Comparison of ENCODE assay signal across 8 cellular contexts in the genomic region with DNA sequence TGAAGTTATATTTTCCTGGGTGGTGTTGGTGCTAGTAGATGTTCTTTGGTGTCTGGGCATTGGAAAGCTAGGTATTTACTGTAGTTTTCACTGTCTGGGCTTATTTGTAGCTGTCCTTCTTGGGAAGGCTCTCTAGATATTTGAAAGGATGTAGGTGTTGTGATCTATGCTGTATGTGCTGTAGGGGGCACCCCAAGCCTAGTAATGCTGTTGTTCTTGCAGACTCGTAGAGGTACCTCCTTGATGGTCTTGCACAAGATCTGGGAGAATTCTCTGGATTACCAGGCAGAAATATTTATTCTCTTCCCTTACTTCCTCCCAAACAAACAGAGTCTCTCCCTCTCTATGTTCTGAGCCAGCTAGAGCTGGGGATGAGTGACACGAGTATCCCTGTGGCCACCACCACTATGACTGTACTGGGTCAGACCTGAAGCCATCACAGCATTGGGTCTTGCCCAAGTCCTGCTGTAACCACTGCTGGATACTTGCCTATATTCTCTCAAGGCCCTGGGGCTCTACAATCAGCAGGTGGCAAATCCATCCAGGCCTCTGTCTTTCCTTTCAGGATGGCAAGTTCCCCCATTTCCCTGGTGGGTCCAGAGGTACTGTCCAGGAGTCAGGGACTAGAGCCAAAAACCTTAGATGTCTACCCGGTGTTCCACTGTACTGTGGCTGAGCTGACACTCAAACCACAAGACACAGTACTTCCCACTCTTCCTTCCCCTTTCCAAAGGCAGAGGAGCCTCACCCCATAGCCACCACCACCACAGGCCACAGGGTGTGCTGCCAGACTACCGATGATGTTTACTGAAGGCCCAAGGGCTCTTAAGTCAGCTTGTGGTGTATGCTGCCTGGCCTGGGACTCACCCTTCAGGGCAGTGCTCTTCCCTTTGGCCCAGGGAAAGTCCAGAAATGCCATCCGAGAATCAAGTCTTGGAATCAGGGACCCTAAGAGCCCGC.
DNase-seq lines count a peak whose midpoint lies in the region; ATAC-seq and TF ChIP-seq lines count a peak whose summit lies in the region.

No MANE protein-coding gene starts in this region.

- in situ Hi-C loops in Caki2 (cut with HindIII; ENCODE audit: low pct_unique_long_range_greater_than_20kb, low sequenced_read_pairs) = no loop called here

- no peaks in the 10 kb centered on the region for H3K9me3 ChIP-seq in T-helper 17 cell (ENCODE audit: control insufficient read depth, low read length, poor library complexity, severe bottlenecking)

- H3K4me1 Mint-ChIP-seq in T-helper 17 cell (peaks cover 6% of the 10 kb centered on the region), neural crest cell (no peaks in the 10 kb centered on the region)

- ATAC-seq in T-helper 17 cell (peak; percentile 73), HG03469 (IDR thresholded peaks at IDR 0.05; ENCODE audit: unreplicated experiment) (no peak), GM18498 (IDR thresholded peaks at IDR 0.05; ENCODE audit: unreplicated experiment) (no peak), GM21447 (IDR thresholded peaks at IDR 0.05; ENCODE audit: unreplicated experiment) (no peak)

- no peak for TF ChIP-seq EP300 in Ishikawa (IDR thresholded peaks at IDR 0.05; ENCODE audit: borderline replicate concordance)

- intact Hi-C loops in dorsolateral prefrontal cortex (cut with DNase I) = no loop called here

- peak in 45 of 56 donors; percentile 17 to 63 (median 43) for TF ChIP-seq CTCF in dorsolateral prefrontal cortex (IDR thresholded peaks at IDR 0.05 in 54 of 56, conservative IDR thresholded peaks at IDR 0.05 in 2 of 56; ENCODE audit: low read depth in 1 of 56, partially characterized antibody in 56 of 56)
- TF ChIP-seq CTCF in neural crest cell (conservative IDR thresholded peaks at IDR 0.05) = peak; percentile 65

- H3K4me3 Mint-ChIP-seq in T-helper 17 cell (no peak overlapping the region), neural crest cell (no peak overlapping the region)

- no peak overlapping the region for H3K27ac ChIP-seq in dorsolateral prefrontal cortex

- H3K27me3 Mint-ChIP-seq in T-helper 17 cell (peaks cover 13% of the 10 kb centered on the region), neural crest cell (ENCODE audit: low read depth) (no peaks in the 10 kb centered on the region)

- H3K4me3 ChIP-seq in dorsolateral prefrontal cortex = no peak overlapping the region

- DNase-seq in Caki2 (ENCODE audit: low read depth) = peak; percentile 29
- DNase-seq in T-helper 17 cell = peak in 1 of 3 donors; percentile 10
- DNase-seq in dorsolateral prefrontal cortex = peak in 4 of 10 donors; percentile 26 to 67 (median 61)
- peak; percentile 28 for DNase-seq in neural crest cell (ENCODE audit: low read depth, low spot score)

- no peaks in the 10 kb centered on the region for H3K9me3 Mint-ChIP-seq in neural crest cell

- H3K27me3 ChIP-seq in dorsolateral prefrontal cortex = no peaks in the 10 kb centered on the region

- TF ChIP-seq RAD21 in Ishikawa (IDR thresholded peaks at IDR 0.05; ENCODE audit: low read depth) = peak; percentile 86

- no peak overlapping the region for H3K27ac Mint-ChIP-seq in T-helper 17 cell
- H3K27ac Mint-ChIP-seq in neural crest cell (ENCODE audit: unreplicated experiment) = no peak overlapping the region

- H3K36me3 Mint-ChIP-seq in T-helper 17 cell (ENCODE audit: low read depth) (peaks cover 2% of the 10 kb centered on the region), neural crest cell (ENCODE audit: low read depth) (peaks cover 2% of the 10 kb centered on the region)

TF ChIP-seq in Ishikawa, 13 proteins besides CTCF, POLR2A, EP300 and RAD21:
- TF ChIP-seq CREB1 (IDR thresholded peaks at IDR 0.05; ENCODE audit: low read depth) = no peak
- TF ChIP-seq, protein P1, sequence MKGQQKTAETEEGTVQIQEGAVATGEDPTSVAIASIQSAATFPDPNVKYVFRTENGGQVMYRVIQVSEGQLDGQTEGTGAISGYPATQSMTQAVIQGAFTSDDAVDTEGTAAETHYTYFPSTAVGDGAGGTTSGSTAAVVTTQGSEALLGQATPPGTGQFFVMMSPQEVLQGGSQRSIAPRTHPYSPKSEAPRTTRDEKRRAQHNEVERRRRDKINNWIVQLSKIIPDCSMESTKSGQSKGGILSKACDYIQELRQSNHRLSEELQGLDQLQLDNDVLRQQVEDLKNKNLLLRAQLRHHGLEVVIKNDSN (IDR thresholded peaks at IDR 0.05) = no peak
- TF ChIP-seq MAX (IDR thresholded peaks at IDR 0.05) = no peak
- no peak for TF ChIP-seq TCF12 (IDR thresholded peaks at IDR 0.05; ENCODE audit: low read depth)
- TF ChIP-seq ZBTB7A (IDR thresholded peaks at IDR 0.05; ENCODE audit: low read depth) = no peak
- TF ChIP-seq YY1 (IDR thresholded peaks at IDR 0.05; ENCODE audit: low read depth) = no peak
- no peak for TF ChIP-seq CEBPB (IDR thresholded peaks at IDR 0.05)
- TF ChIP-seq REST (IDR thresholded peaks at IDR 0.05; ENCODE audit: low read depth) = no peak
- no peak for TF ChIP-seq FOXM1 (IDR thresholded peaks at IDR 0.05; ENCODE audit: borderline replicate concordance, low read depth)
- no peak for TF ChIP-seq TAF1 (IDR thresholded peaks at IDR 0.05; ENCODE audit: low read depth)
- TF ChIP-seq NFIC (IDR thresholded peaks at IDR 0.05) = no peak
- TF ChIP-seq EGR1 (IDR thresholded peaks at IDR 0.05) = no peak
- TF ChIP-seq TEAD4 (IDR thresholded peaks at IDR 0.05) = no peak
